In the genomic region with DNA sequence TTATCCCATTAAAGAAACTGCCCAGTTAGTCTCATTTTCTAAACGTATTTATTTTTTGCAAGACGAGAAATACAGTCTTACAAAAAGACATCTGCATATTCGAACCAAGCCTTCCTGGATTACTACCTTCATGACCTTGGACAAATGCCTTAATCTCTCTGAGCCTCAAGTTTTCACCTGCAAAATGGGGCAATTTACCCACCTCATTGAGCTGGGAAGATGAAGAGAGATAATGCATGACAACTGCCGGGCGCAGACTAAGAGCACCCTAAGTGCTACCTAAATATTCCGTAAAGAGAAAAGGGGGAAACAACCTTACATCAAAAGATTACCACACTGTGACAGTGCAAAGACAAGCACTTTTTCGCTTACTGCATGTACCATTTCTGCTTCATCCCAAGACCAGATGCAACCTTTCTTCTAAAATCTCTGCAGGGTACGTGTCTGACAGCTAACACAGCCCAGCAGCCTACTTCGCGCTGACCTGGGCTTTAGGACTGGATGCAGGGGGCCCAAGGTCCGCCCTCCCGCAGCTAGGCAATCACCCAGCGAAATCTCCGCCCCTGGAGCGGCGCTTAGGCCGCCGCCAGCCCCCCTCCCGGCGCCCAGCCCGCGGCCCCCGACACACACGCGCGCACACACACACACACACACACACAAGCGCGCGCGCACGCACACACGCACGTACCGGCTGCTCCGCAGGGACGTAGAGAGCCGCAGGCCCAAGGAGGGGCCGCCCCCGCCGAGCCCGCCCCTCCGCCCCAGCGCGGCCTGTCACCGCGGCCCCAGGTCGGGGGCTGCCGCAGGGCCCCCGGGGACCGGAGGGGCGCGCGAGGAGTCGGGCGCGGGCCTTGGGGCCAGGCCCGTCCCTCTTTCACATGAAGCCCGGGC, we compare ENCODE assay signal across 8 cellular contexts. TPM values are rescaled to one million over a fixed set of nuclear protein-coding genes. Genes with fewer than 3 reads are reported as not detected.
DNase-seq lines count a peak whose midpoint lies in the region; ATAC-seq and TF ChIP-seq lines count a peak whose summit lies in the region.

No MANE protein-coding gene starts in this region.

- H3K4me1 ChIP-seq in mammary epithelial cell (ENCODE audit: insufficient read depth, low read length): peaks cover 14% of the 10 kb centered on the region
- H3K4me1 ChIP-seq in spleen: peaks cover 23 to 81% (median 59%) of the 10 kb centered on the region in 6 donors

- no peaks in the 10 kb centered on the region for H3K27me3 ChIP-seq in mammary epithelial cell (ENCODE audit: insufficient read depth, low read length)
- H3K27me3 ChIP-seq in spleen (replicated peaks in 1 of 7): no peaks in the 10 kb centered on the region

- H4K20me1 ChIP-seq in mammary epithelial cell (ENCODE audit: insufficient read depth, low read length): no peaks in the 10 kb centered on the region

- no peaks in the 10 kb centered on the region for H3K36me3 ChIP-seq in mammary epithelial cell (ENCODE audit: insufficient read depth, low read length)
- no peaks in the 10 kb centered on the region for H3K36me3 ChIP-seq in spleen

- H3K9ac ChIP-seq in mammary epithelial cell (ENCODE audit: insufficient read depth, low read length): peak overlapping the region; percentile 91

- 0% methylated on average over 9 of the region's 58 CpGs for WGBS in mammary epithelial cell (ENCODE audit: low coverage, missing lambda C conversion rate)
- 1 to 2% (median 1%) methylated on average over 10 to 58 of the region's 58 CpGs for WGBS in spleen, 5 donors

- peak overlapping the region; percentile 84 for H3K4me3 ChIP-seq in WI38 (ENCODE audit: low read depth, low read length)
- peak overlapping the region; percentile 54 to 90 (median 76) for H3K4me3 ChIP-seq in mammary epithelial cell (replicated peaks in 1 of 3; ENCODE audit: insufficient read depth in 1 of 3, low read depth in 2 of 3, low read length in 3 of 3)
- H3K4me3 ChIP-seq in spleen: peak overlapping the region; percentile 50 to 91 (median 76)

- in situ Hi-C loops in mammary epithelial cell (cut with MboI; ENCODE audit: low sequenced_read_pairs in 2 of 2): no loop called here

- TF ChIP-seq CTCF in WI38 (IDR thresholded peaks at IDR 0.05; ENCODE audit: low read depth, low read length) (no peak), mammary epithelial cell (conservative IDR thresholded peaks at IDR 0.05 in 1 of 2, IDR thresholded peaks at IDR 0.05 in 1 of 2; ENCODE audit: extremely low read depth in 1 of 2, insufficient read depth in 1 of 2, low read depth in 1 of 2, low read length in 2 of 2) (no peak), spleen (IDR thresholded peaks at IDR 0.05 in 8 of 11, conservative IDR thresholded peaks at IDR 0.05 in 3 of 11) (no peak)

- dilution Hi-C loops in mammary epithelial cell (cut with HindIII; ENCODE audit: low sequenced_read_pairs): no loop called here

- ATAC-seq in HG03066 (IDR thresholded peaks at IDR 0.05; ENCODE audit: low read depth, unreplicated experiment): peak; percentile 60

- intact Hi-C loops in mammary epithelial cell (cut with micrococcal nuclease): loop anchor here (1.0 kb wide), 1 partner anchor 29 kb away; no protein-coding TSS in a partner anchor
- intact Hi-C loops in spleen (cut with DNase I; ENCODE audit: low total_unique reads): no loop called here

- H3K27ac ChIP-seq in mammary epithelial cell (ENCODE audit: insufficient read depth, low read depth, low read length) (peak overlapping the region; percentile 95), spleen (peak overlapping the region; percentile 89 to 100 (median 100))

- peak overlapping the region; percentile 83 for H3K4me2 ChIP-seq in mammary epithelial cell (ENCODE audit: insufficient read depth, low read depth, low read length)

- peaks cover 52% of the 10 kb centered on the region for H3K79me2 ChIP-seq in mammary epithelial cell (ENCODE audit: insufficient read depth, low read length)

- BruUV-seq in mammary epithelial cell (replicated peaks; lab: Mats Ljungman, UMichigan): TSS peak; percentile 41

- CTCF ChIA-PET in mammary epithelial cell (lab: Charles Lee; ENCODE audit: low non-redundant PET): no interaction called here

- no peaks in the 10 kb centered on the region for H3K9me3 ChIP-seq in mammary epithelial cell (replicated peaks; ENCODE audit: insufficient read depth, low read length)
- no peaks in the 10 kb centered on the region for H3K9me3 ChIP-seq in spleen

- no peak for TF ChIP-seq POLR2A in spleen (IDR thresholded peaks at IDR 0.05)

- peak; percentile 81 for DNase-seq in SIG-M5 treated with dmso at 0.1 percent for 504 hours (lab: John Stamatoyannopoulos, UW; ENCODE audit: unreplicated experiment)
- no peak for DNase-seq in SIG-M5 (lab: John Stamatoyannopoulos, UW)
- peak; percentile 74 for DNase-seq in NCI-H2171 treated with DMSO at 0.1 percent for 48 hours (lab: John Stamatoyannopoulos, UW)
- DNase-seq in mammary epithelial cell: peak; percentile 80
- DNase-seq in iris pigment epithelial cell (ENCODE audit: low read depth): peak; percentile 91
- DNase-seq in spleen: peak; percentile 97

- peak overlapping the region; percentile 73 for H2AFZ ChIP-seq in mammary epithelial cell (ENCODE audit: low read depth, low read length)

RNA-seq across cellular contexts. Expression of gene MAP3K2, which starts 0.8 kb away (rescaled TPM):
- total RNA-seq in mammary epithelial cell: 10 to 100 TPM; 50.4 to 65.5 TPM
- polyA plus RNA-seq in mammary epithelial cell: 7.8 TPM
- polyA minus RNA-seq in mammary epithelial cell: 39.6 TPM
- 10 to 100 TPM; 60.3 to 83.9 (median 68.6) TPM for total RNA-seq in spleen
- 1 to 10 TPM; 6.5 to 8.6 (median 7.8) TPM for polyA plus RNA-seq in spleen

RNA-seq across cellular contexts. Expression of gene PROC, which starts 31.2 kb away (rescaled TPM):
- 1 to 10 TPM; 1.4 to 2.7 TPM for total RNA-seq in mammary epithelial cell
- 0.60 TPM for polyA plus RNA-seq in mammary epithelial cell
- polyA minus RNA-seq in mammary epithelial cell: not detected
- total RNA-seq in spleen: not detected
- under 1 TPM; 0.16 to 0.52 (median 0.21) TPM for polyA plus RNA-seq in spleen
